24 cellular contexts compared by ENCODE assay signal in genomic region chr9:95816716-95817115, GRCh38. TPM values are rescaled to one million over a fixed set of nuclear protein-coding genes. Genes with fewer than 3 reads are reported as not detected.
A peak's percentile ranks its signal among the peaks of the same experiment; 100 is the strongest.
DNase-seq lines count a peak whose midpoint lies in the region; ATAC-seq, FAIRE-seq and TF ChIP-seq lines count a peak whose summit lies in the region.
"Had no signal": no experiment of that assay in that cellular context is flagged by ENCODE, and none has a peak within 500 bp of the region (broad histone marks: within the 10 kb centered on the region; RNA-seq: fewer than 3 reads in every experiment).

No MANE protein-coding gene starts in this region.

- DNase-seq in HCEC 1CT (peak; percentile 26), RWPE1 (ENCODE audit: low spot score) (peak; percentile 49), cerebellum (ENCODE audit: low spot score) (peak; percentile 41), urothelium cell line (ENCODE audit: low spot score) (peak; percentile 47), DMS153 treated with DMSO at 0.1 percent for 48 hours (lab: John Stamatoyannopoulos, UW; ENCODE audit: unreplicated experiment) (no peak), gastrocnemius medialis (no peak)
- DNase-seq: activated effector memory CD4-positive, alpha-beta T cell treated with Interleukin-2 at 50 U/mL for 16 hours; activated naive CD8-positive, alpha-beta T cell treated with anti-CD3 and anti-CD28 coated beads for 36 hours; activated T-cell treated with anti-CD3 and anti-CD28 coated beads for 4 hours; Caco-2; DND-41; left colon; NCI-H1105 treated with DMSO at 0.1 percent for 48 hours; NCI-H2029; NCI-H2227 treated with DMSO at 0.1 percent for 48 hours; stimulated activated CD4-positive, alpha-beta T cell treated with anti-CD3 and anti-CD28 coated beads, Interleukin-2, amount 100 ng/mL, for 24 hours had no signal

- no peak for FAIRE-seq in urothelium cell line (lab: Jason Lieb, UNC)
- FAIRE-seq: GM12878 had no signal

- POLR2A ChIA-PET in RWPE1 (lab: Yijun Ruan, JAX; ENCODE audit: low non-redundant PET): no interaction called here

- CTCF ChIA-PET in RWPE1 (lab: Yijun Ruan, JAX): interaction anchor here (0.6 kb wide), 1 partner anchor 803 kb away, joined by 4 read pairs; no protein-coding TSS in a partner anchor

- no peaks in the 10 kb centered on the region for H3K36me3 ChIP-seq in gastrocnemius medialis
- H3K36me3 ChIP-seq: neural progenitor cell, right atrium auricular region had no signal

- intact Hi-C loops in gastrocnemius medialis (cut with DNase I; ENCODE audit: low total_unique reads): no loop called here

- H3K4me3 ChIP-seq in gastrocnemius medialis: no peak overlapping the region
- H3K4me3 ChIP-seq: GM12878, neural progenitor cell, right atrium auricular region, tibial nerve had no signal

- no peaks in the 10 kb centered on the region for H3K27me3 ChIP-seq in gastrocnemius medialis
- H3K27me3 ChIP-seq: neural progenitor cell, right atrium auricular region, tibial nerve had no signal

- H3K27ac ChIP-seq in RWPE1 (peak overlapping the region; percentile 33; the same call in 1 of the 2 replicates), gastrocnemius medialis (no peak overlapping the region)
- H3K27ac ChIP-seq: C4-2B, epithelial cell of prostate, neural progenitor cell, parathyroid adenoma, right atrium auricular region had no signal

- TF ChIP-seq CTCF in RWPE1 (conservative IDR thresholded peaks at IDR 0.05; ENCODE audit: low read depth) (no peak), gastrocnemius medialis (IDR thresholded peaks at IDR 0.05 in 4 of 5, conservative IDR thresholded peaks at IDR 0.05 in 1 of 5) (no peak)

- no peaks in the 10 kb centered on the region for H3K9me3 ChIP-seq in gastrocnemius medialis
- H3K9me3 ChIP-seq: Caco-2, right atrium auricular region, tibial nerve had no signal

- in situ Hi-C loops in gastrocnemius medialis (cut with MboI; ENCODE audit: low sequenced_read_pairs in 4 of 4): no loop called here

- no peak for TF ChIP-seq POLR2A in gastrocnemius medialis (IDR thresholded peaks at IDR 0.05)

- no peak for ATAC-seq in gastrocnemius medialis
- ATAC-seq in GM19328 (IDR thresholded peaks at IDR 0.05; ENCODE audit: unreplicated experiment): no peak
- ATAC-seq: GM12878, left colon had no signal

- H3K4me1 ChIP-seq in gastrocnemius medialis: no peaks in the 10 kb centered on the region
- H3K4me1 ChIP-seq: parathyroid adenoma, right atrium auricular region had no signal

RNA-seq across cellular contexts. Expression of gene ERCC6L2, which starts 58.8 kb away (rescaled TPM):
- total RNA-seq in cerebellum (146 TPM), gastrocnemius medialis (10 to 100 TPM; 24.2 to 46.2 (median 35.9) TPM)

Comparison
In these comparisons a context has a peak if more than half of its experiments do, and no peak if none do; other contexts are left out.
1. DNase-seq: peak in HCEC 1CT (single experiment), RWPE1 (single experiment), cerebellum (single experiment) and urothelium cell line (single experiment); none in DMS153 treated with DMSO at 0.1 percent for 48 hours (single experiment) and gastrocnemius medialis (0 of 2).